In the genomic region with DNA sequence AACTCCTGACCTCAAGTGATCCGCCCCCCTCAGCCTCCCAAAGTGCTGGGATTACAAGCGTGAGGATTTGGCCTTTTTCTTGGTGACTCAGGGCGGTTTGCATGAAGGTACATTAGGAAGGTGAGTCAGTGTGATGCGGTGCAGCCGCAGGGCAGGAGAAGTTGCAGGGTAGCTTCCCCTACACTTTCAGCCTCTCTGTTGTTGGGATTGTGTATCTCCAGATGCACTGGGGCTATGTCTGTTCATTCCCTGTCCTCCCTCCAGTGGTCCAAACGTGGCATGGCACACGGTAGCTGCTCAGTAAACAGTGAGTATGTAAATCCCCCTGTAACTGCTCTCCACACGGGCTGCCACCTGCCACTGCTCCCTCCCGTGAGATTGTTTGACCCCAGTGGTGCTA, we compare ENCODE assay signal across 1 cellular context.
TF ChIP-seq lines count a peak whose summit lies in the region.

No MANE protein-coding gene starts in this region.

TF ChIP-seq in GM23338, 12 proteins besides CTCF, POLR2A, EP300 and RAD21 (continued from another document):
- TF ChIP-seq, protein P1, sequence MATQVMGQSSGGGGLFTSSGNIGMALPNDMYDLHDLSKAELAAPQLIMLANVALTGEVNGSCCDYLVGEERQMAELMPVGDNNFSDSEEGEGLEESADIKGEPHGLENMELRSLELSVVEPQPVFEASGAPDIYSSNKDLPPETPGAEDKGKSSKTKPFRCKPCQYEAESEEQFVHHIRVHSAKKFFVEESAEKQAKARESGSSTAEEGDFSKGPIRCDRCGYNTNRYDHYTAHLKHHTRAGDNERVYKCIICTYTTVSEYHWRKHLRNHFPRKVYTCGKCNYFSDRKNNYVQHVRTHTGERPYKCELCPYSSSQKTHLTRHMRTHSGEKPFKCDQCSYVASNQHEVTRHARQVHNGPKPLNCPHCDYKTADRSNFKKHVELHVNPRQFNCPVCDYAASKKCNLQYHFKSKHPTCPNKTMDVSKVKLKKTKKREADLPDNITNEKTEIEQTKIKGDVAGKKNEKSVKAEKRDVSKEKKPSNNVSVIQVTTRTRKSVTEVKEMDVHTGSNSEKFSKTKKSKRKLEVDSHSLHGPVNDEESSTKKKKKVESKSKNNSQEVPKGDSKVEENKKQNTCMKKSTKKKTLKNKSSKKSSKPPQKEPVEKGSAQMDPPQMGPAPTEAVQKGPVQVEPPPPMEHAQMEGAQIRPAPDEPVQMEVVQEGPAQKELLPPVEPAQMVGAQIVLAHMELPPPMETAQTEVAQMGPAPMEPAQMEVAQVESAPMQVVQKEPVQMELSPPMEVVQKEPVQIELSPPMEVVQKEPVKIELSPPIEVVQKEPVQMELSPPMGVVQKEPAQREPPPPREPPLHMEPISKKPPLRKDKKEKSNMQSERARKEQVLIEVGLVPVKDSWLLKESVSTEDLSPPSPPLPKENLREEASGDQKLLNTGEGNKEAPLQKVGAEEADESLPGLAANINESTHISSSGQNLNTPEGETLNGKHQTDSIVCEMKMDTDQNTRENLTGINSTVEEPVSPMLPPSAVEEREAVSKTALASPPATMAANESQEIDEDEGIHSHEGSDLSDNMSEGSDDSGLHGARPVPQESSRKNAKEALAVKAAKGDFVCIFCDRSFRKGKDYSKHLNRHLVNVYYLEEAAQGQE (IDR thresholded peaks at IDR 0.05; ENCODE audit: unreplicated experiment), result no peak
- TF ChIP-seq JUNB (IDR thresholded peaks at IDR 0.05; ENCODE audit: unreplicated experiment) (no peak), POLR2AphosphoS5 (IDR thresholded peaks at IDR 0.05; ENCODE audit: low read depth) (no peak)
